Comparison of ENCODE assay signal across 11 cellular contexts in the genomic region with DNA sequence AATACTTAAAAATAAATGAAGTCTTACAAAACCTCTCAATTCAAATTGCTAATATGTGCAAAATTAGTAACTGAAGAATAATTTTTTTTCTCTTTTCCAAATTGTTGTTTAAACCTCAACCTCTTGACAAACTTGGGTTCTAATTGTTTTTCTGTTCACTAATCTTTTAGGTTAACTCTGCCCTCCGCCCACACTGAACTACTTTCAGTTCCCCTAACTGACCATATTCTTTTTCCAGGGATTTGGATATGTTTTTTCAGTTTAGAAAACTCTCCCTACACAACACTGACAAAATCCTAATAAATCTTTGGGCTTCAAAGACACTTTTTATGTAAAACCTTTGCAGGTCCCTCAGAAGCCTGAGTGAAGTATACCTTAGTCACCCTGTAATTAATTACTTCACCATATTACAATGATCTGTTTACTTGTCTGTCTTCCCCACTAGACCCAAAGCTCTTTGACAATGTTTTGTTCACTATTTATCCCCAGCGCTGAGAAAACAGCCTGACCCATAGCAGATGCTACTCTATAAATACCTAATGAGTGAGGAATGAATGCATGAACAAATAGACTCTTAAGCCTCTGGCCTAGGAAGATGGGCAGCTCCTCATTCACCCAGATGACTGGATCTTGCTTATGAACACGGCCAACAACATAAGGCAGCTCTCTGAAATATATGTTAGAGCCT.
DNase-seq lines count a peak whose midpoint lies in the region; ATAC-seq and TF ChIP-seq lines count a peak whose summit lies in the region.
"Had no signal": no experiment of that assay in that cellular context is flagged by ENCODE, and none has a peak within 500 bp of the region (broad histone marks: within the 10 kb centered on the region; RNA-seq: fewer than 3 reads in every experiment).

No MANE protein-coding gene starts in this region.

- H3K27ac ChIP-seq in HCT116 (ENCODE audit: low read depth, low read length) (no peak overlapping the region), esophagus muscularis mucosa (replicated peaks in 1 of 4) (peak overlapping the region; percentile 45 to 64 (median 58)), psoas muscle (peak overlapping the region; percentile 60)

- TF ChIP-seq POLR2A in HCT116 (IDR thresholded peaks at IDR 0.05; ENCODE audit: borderline replicate concordance, extremely low read depth, insufficient read depth, insufficient read length) (no peak), esophagus muscularis mucosa (IDR thresholded peaks at IDR 0.05; ENCODE audit: low read depth) (no peak)

- no peaks in the 10 kb centered on the region for H3K36me3 Mint-ChIP-seq in stimulated activated memory B cell treated with anti-CD40 and anti-IgM and Interleukin-4, amounts not matched to agents 10 μg/mL and 1 μg/mL and 100 μg/mL, for 72 hours

- H3K4me3 ChIP-seq in HCT116 (replicated peaks in 1 of 2; ENCODE audit: low read depth in 1 of 2, low read length in 2 of 2) (no peak overlapping the region), esophagus muscularis mucosa (no peak overlapping the region), psoas muscle (no peak overlapping the region)
- H3K4me3 ChIP-seq: K562 had no signal

- no peak for TF ChIP-seq CTCF in HCT116 (IDR thresholded peaks at IDR 0.05 in 2 of 3, conservative IDR thresholded peaks at IDR 0.05 in 1 of 3; ENCODE audit: borderline replicate concordance in 1 of 3, insufficient read depth in 1 of 3, low read depth in 2 of 3, low read length in 2 of 3)
- TF ChIP-seq CTCF in esophagus muscularis mucosa (IDR thresholded peaks at IDR 0.05): no peak
- TF ChIP-seq CTCF in psoas muscle (IDR thresholded peaks at IDR 0.05): no peak

- POLR2A ChIA-PET in HCT116 (lab: Charles Lee): no interaction called here

- no peak overlapping the region for H3K27ac Mint-ChIP-seq in stimulated activated memory B cell treated with anti-CD40 and anti-IgM and Interleukin-4, amounts not matched to agents 10 μg/mL and 1 μg/mL and 100 μg/mL, for 72 hours

- RAD21 ChIA-PET in HCT116 (lab: Charles Lee; ENCODE audit: low non-redundant PET in 1 of 2, low total read pairs in 2 of 2, uncharacterized antibody in 2 of 2, unreplicated experiment in 2 of 2): no interaction called here

- H3K9me2 ChIP-seq in HCT116 (ENCODE audit: insufficient read depth): no peaks in the 10 kb centered on the region

- CTCF ChIA-PET in HCT116 (lab: Charles Lee): no interaction called here

- H3K4me2 ChIP-seq in HCT116 (ENCODE audit: low read length): 0 out of 2 replicates have a peak overlapping the region, but pooled peaks have one; percentile 4

- no peaks in the 10 kb centered on the region for H4K20me1 ChIP-seq in HCT116 (ENCODE audit: insufficient read depth)

- no peak for TF ChIP-seq RAD21 in HCT116 (IDR thresholded peaks at IDR 0.05; ENCODE audit: low read depth)

- WGBS in esophagus muscularis mucosa: 71% methylated on average over 3 of the region's 3 CpGs
- 63 to 67% (median 67%) methylated on average over 3 of the region's 3 CpGs for WGBS in psoas muscle, 3 donors

- H3K9me3 Mint-ChIP-seq in stimulated activated memory B cell treated with anti-CD40 and anti-IgM and Interleukin-4, amounts not matched to agents 10 μg/mL and 1 μg/mL and 100 μg/mL, for 72 hours: no peaks in the 10 kb centered on the region

- H3K4me1 Mint-ChIP-seq in stimulated activated memory B cell treated with anti-CD40 and anti-IgM and Interleukin-4, amounts not matched to agents 10 μg/mL and 1 μg/mL and 100 μg/mL, for 72 hours: peaks cover 7% of the 10 kb centered on the region

- TF ChIP-seq EP300 in esophagus muscularis mucosa (IDR thresholded peaks at IDR 0.05): no peak

- no peak overlapping the region for H2AFZ ChIP-seq in HCT116 (ENCODE audit: low read depth, low read length, poor library complexity, severe bottlenecking)

- DNase-seq in HCT116 (ENCODE audit: low read depth, low spot score) (peak; percentile 19), NCI-H2029 (lab: John Stamatoyannopoulos, UW) (peak; percentile 65), esophagus muscularis mucosa (ENCODE audit: extremely low spot score) (no peak), psoas muscle (no peak), dermis blood vessel endothelial cell (no peak)
- DNase-seq in activated CD4-positive, CD25-positive, alpha-beta regulatory T cell (lab: John Stamatoyannopoulos, UW): no peak
- DNase-seq: activated T-cell treated with anti-CD3 and anti-CD28 coated beads, Interleukin-2, amount 50 U/mL, for 48 hours; retina had no signal

- H3K79me2 ChIP-seq in HCT116 (ENCODE audit: insufficient read depth, low read length): no peaks in the 10 kb centered on the region

- no peaks in the 10 kb centered on the region for H3K27me3 Mint-ChIP-seq in stimulated activated memory B cell treated with anti-CD40 and anti-IgM and Interleukin-4, amounts not matched to agents 10 μg/mL and 1 μg/mL and 100 μg/mL, for 72 hours

- no peak overlapping the region for H3K9ac ChIP-seq in HCT116 (ENCODE audit: low read length)

- BruUV-seq in HCT116 (replicated peaks; lab: Mats Ljungman, UMichigan): no TSS peak

- H3K4me3 Mint-ChIP-seq in stimulated activated memory B cell treated with anti-CD40 and anti-IgM and Interleukin-4, amounts not matched to agents 10 μg/mL and 1 μg/mL and 100 μg/mL, for 72 hours: no peak overlapping the region

- H3K9me3 ChIP-seq in HCT116 (ENCODE audit: control insufficient read depth in 1 of 2, insufficient read depth in 1 of 2, low read depth in 1 of 2, low read length in 2 of 2) (no peaks in the 10 kb centered on the region), esophagus muscularis mucosa (peaks cover 0 to 8% (median 0%) of the 10 kb centered on the region in 4 donors), psoas muscle (peaks cover 4% of the 10 kb centered on the region)

- H3K27me3 ChIP-seq in HCT116 (ENCODE audit: insufficient read depth, low read length): no peaks in the 10 kb centered on the region
- H3K27me3 ChIP-seq in esophagus muscularis mucosa: no peaks in the 10 kb centered on the region
- no peaks in the 10 kb centered on the region for H3K27me3 ChIP-seq in psoas muscle (ENCODE audit: insufficient read depth in 3 of 3, low read length in 2 of 3)

- intact Hi-C loops in HCT116 (cut with micrococcal nuclease) (loop anchor here (10.0 kb wide), 1 partner anchor 616 kb away; no protein-coding TSS in a partner anchor), esophagus muscularis mucosa (cut with DNase I) (loop anchor here (10.0 kb wide), 2 partner anchors 136 to 306 kb away; partner anchors contain the start of gene MAML3), psoas muscle (cut with DNase I) (loop anchor here in 1 of 2 donors (10.0 kb wide), 1 partner anchor 306 kb away; no protein-coding TSS in a partner anchor)

- H3K4me1 ChIP-seq in HCT116 (ENCODE audit: control insufficient read depth in 1 of 2, insufficient read depth in 2 of 2, low read length in 2 of 2) (peaks cover 0 to 5% of the 10 kb centered on the region in 2 experiments; a peak in 2 of 4 replicates), esophagus muscularis mucosa (peaks cover 17 to 38% (median 22%) of the 10 kb centered on the region in 4 donors), psoas muscle (peaks cover 25% of the 10 kb centered on the region)

- peak; percentile 36 for ATAC-seq in HCT116
- peak; percentile 75 to 84 (median 78) for ATAC-seq in psoas muscle
- ATAC-seq in HG02852 (IDR thresholded peaks at IDR 0.05; ENCODE audit: unreplicated experiment): no peak
- ATAC-seq in stimulated activated memory B cell treated with anti-CD40 and anti-IgM and Interleukin-4, amounts not matched to agents 10 μg/mL and 1 μg/mL and 100 μg/mL, for 72 hours: no peak
- ATAC-seq: K562 had no signal

- no peaks in the 10 kb centered on the region for H3K36me3 ChIP-seq in HCT116 (ENCODE audit: control insufficient read depth in 1 of 2, insufficient read depth in 2 of 2, low read length in 2 of 2)
- H3K36me3 ChIP-seq in esophagus muscularis mucosa: no peaks in the 10 kb centered on the region
- H3K36me3 ChIP-seq in psoas muscle (ENCODE audit: insufficient read depth in 1 of 2, low read depth in 1 of 2): no peaks in the 10 kb centered on the region

TF ChIP-seq in HCT116, 20 proteins besides CTCF, POLR2A, EP300 and RAD21:
- TF ChIP-seq, protein P1, sequence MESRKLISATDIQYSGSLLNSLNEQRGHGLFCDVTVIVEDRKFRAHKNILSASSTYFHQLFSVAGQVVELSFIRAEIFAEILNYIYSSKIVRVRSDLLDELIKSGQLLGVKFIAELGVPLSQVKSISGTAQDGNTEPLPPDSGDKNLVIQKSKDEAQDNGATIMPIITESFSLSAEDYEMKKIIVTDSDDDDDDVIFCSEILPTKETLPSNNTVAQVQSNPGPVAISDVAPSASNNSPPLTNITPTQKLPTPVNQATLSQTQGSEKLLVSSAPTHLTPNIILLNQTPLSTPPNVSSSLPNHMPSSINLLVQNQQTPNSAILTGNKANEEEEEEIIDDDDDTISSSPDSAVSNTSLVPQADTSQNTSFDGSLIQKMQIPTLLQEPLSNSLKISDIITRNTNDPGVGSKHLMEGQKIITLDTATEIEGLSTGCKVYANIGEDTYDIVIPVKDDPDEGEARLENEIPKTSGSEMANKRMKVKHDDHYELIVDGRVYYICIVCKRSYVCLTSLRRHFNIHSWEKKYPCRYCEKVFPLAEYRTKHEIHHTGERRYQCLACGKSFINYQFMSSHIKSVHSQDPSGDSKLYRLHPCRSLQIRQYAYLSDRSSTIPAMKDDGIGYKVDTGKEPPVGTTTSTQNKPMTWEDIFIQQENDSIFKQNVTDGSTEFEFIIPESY (IDR thresholded peaks at IDR 0.05; ENCODE audit: extremely low read depth, insufficient replicate concordance, low read length): no peak
- TF ChIP-seq JUND (IDR thresholded peaks at IDR 0.05) (peak; percentile 32; the same call in 1 of the 2 replicates), FOSL1 (IDR thresholded peaks at IDR 0.05; ENCODE audit: low read depth) (peak; percentile 44; the same call in 1 of the 2 replicates), SP1 (IDR thresholded peaks at IDR 0.05; ENCODE audit: low read depth) (peak; percentile 29; the same call in 1 of the 2 replicates), ZNF274 (IDR thresholded peaks at IDR 0.05; ENCODE audit: low read depth, low read length) (no peak), EGR1 (IDR thresholded peaks at IDR 0.05; ENCODE audit: low read depth) (0 out of 2 replicates have a peak, but pooled peaks have one; percentile 13), EZH2phosphoT487 (IDR thresholded peaks at IDR 0.05; ENCODE audit: borderline replicate concordance) (no peak)

Comparison
In these comparisons a context has a peak if more than half of its experiments do, and no peak if none do; other contexts are left out.
1. ATAC-seq: peak in HCT116 (single experiment) and psoas muscle (4 of 4); none in HG02852 (single experiment) and stimulated activated memory B cell treated with anti-CD40 and anti-IgM and Interleukin-4, amounts not matched to agents 10 μg/mL and 1 μg/mL and 100 μg/mL, for 72 hours (single experiment).
2. DNase-seq: peak in HCT116 (single experiment) and NCI-H2029 (single experiment); none in esophagus muscularis mucosa (single experiment), psoas muscle (0 of 2), dermis blood vessel endothelial cell (single experiment) and activated CD4-positive, CD25-positive, alpha-beta regulatory T cell (0 of 4).